2 cellular contexts compared by ENCODE assay signal in the genomic region with DNA sequence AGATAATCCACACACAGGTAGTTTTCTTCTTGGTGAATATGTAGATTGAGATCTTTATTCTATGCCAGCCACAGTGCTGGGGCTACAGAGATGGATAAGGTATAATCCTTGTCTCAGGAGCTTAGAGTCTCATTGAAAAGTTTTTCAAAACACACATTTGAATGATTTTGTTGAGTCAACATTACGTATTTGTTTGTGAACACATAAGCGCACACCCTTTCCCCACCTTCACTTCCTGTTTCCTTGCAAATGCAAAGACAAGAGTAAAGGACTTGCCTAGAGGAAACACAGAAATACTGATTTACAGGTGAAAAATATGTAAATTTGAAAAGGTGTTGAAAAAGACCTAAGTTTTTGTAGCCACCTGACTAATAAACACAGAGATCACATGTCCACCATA.
TF ChIP-seq lines count a peak whose summit lies in the region.

No MANE protein-coding gene starts in this region.

TF ChIP-seq in GM23338, 12 proteins besides CTCF, POLR2A, EP300 and RAD21 (continued from another document):
- no peak for TF ChIP-seq ZNF331 (CRISPR knock-in tag; IDR thresholded peaks at IDR 0.05; ENCODE audit: low read depth)
- TF ChIP-seq STAT1 (IDR thresholded peaks at IDR 0.05; ENCODE audit: unreplicated experiment), result no peak

TF ChIP-seq in HepG2, 621 proteins besides CTCF, POLR2A, EP300 and RAD21 (continued from another document):
- TF ChIP-seq, protein P1, sequence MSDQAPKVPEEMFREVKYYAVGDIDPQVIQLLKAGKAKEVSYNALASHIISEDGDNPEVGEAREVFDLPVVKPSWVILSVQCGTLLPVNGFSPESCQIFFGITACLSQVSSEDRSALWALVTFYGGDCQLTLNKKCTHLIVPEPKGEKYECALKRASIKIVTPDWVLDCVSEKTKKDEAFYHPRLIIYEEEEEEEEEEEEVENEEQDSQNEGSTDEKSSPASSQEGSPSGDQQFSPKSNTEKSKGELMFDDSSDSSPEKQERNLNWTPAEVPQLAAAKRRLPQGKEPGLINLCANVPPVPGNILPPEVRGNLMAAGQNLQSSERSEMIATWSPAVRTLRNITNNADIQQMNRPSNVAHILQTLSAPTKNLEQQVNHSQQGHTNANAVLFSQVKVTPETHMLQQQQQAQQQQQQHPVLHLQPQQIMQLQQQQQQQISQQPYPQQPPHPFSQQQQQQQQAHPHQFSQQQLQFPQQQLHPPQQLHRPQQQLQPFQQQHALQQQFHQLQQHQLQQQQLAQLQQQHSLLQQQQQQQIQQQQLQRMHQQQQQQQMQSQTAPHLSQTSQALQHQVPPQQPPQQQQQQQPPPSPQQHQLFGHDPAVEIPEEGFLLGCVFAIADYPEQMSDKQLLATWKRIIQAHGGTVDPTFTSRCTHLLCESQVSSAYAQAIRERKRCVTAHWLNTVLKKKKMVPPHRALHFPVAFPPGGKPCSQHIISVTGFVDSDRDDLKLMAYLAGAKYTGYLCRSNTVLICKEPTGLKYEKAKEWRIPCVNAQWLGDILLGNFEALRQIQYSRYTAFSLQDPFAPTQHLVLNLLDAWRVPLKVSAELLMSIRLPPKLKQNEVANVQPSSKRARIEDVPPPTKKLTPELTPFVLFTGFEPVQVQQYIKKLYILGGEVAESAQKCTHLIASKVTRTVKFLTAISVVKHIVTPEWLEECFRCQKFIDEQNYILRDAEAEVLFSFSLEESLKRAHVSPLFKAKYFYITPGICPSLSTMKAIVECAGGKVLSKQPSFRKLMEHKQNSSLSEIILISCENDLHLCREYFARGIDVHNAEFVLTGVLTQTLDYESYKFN (CRISPR knock-in tag; conservative IDR thresholded peaks at IDR 0.05), result 0 out of 2 replicates have a peak, but pooled peaks have one; percentile 3
- TF ChIP-seq FOXA3 (CRISPR knock-in tag; IDR thresholded peaks at IDR 0.05), result peak; percentile 31
- TF ChIP-seq ZNF317 (CRISPR knock-in tag; IDR thresholded peaks at IDR 0.05), result no peak
- TF ChIP-seq TBX3 (IDR thresholded peaks at IDR 0.05; ENCODE audit: borderline replicate concordance), result no peak
- TF ChIP-seq CCAR2 (optimal IDR thresholded peaks at IDR 0.05; ENCODE audit: low read depth, low read length), result no peak
- 0 out of 2 replicates have a peak, but pooled peaks have one; percentile 54 for TF ChIP-seq MAFF (IDR thresholded peaks at IDR 0.05; ENCODE audit: low read depth, low read length)
- no peak for TF ChIP-seq NR2F2 (IDR thresholded peaks at IDR 0.05; ENCODE audit: borderline replicate concordance, low read depth)
